ENCODE assay signal across 22 cellular contexts in the genomic region with DNA sequence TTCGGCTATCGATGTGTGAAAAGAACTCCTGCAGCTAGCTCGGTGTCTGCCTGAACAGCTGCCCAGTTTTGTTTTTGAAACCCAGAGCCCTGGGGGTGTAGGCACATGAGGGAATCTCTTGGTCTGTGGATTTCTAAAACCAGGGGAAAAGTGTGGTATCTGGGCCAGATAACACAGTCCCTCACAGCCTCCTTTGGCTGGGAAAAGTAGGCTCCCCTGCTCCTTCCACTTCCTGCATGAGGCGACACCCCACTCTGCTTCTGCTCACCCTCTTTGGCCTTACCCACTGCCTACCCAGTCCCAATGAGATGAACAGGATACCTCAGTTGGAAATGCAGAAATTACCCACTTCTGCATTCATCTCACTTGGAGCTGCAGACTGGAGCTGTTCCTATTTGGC. TPM values are rescaled to one million over a fixed set of nuclear protein-coding genes. Genes with fewer than 3 reads are reported as not detected.
"Had no signal": no experiment of that assay in that cellular context is flagged by ENCODE, and none has a peak within 500 bp of the region (broad histone marks: within the 10 kb centered on the region; RNA-seq: fewer than 3 reads in every experiment).

No MANE protein-coding gene starts in this region.

- H3K9me3 ChIP-seq: SJSA1 had no signal

- H3K27ac ChIP-seq: Peyer's patch, SJSA1, SK-N-MC had no signal

- H3K27me3 ChIP-seq: MG63, Peyer's patch had no signal

- DNase-seq: IMR-90, KG1, MG63, NCI-H1092, NCI-H1105 treated with DMSO at 0.1 percent for 48 hours, NCI-H1417 treated with DMSO at 0.1 percent for 48 hours, NCI-H146, NCI-H1694 treated with DMSO at 0.1 percent for 48 hours, NCI-H1930, NCI-H2081, NCI-H2107, NCI-H2227 treated with DMSO at 0.1 percent for 48 hours, NCI-H524 treated with DMSO at 0.1 percent for 48 hours, NCI-H69, NCI-H774, Peyer's patch, Right ventricle myocardium superior, SIG-M5 had no signal

- H3K4me1 ChIP-seq: Peyer's patch, SJSA1 had no signal

- H3K4me3 ChIP-seq: MG63, Peyer's patch, SJSA1, SK-N-MC had no signal

RNA-seq across cellular contexts. Expression of a gene that starts 9.5 kb away (rescaled TPM):
- total RNA-seq: HT-29, NCI-H460 had no signal
